In genomic region chr15:100879461-100880138, GRCh38 we compare ENCODE assay signal across 8 cellular contexts. TPM values are rescaled to one million over a fixed set of nuclear protein-coding genes. Genes with fewer than 3 reads are reported as not detected.
DNase-seq lines count a peak whose midpoint lies in the region; ATAC-seq and TF ChIP-seq lines count a peak whose summit lies in the region.

Gene ALDH1A3 (plus strand): TSS chr15:100879831. CDS start chr15:100879908, 77 bp downstream.

- H4K8ac ChIP-seq in H9 (replicated peaks; ENCODE audit: insufficient read length, low read depth, low read length): no peak within 1 kb of the TSS

- H2BK15ac ChIP-seq in H9 (ENCODE audit: low read depth, low read length): no peak within 1 kb of the TSS

- H2BK20ac ChIP-seq in H9 (ENCODE audit: low read depth, low read length, poor library complexity, severe bottlenecking): no peak within 1 kb of the TSS

- H4K20me1 ChIP-seq in H9 (ENCODE audit: control insufficient read depth, insufficient read depth, insufficient read length): no peaks in the 10 kb centered on the region

- in situ Hi-C loops in Caki2 (cut with HindIII; ENCODE audit: low pct_unique_long_range_greater_than_20kb, low sequenced_read_pairs): no loop called here

- H3K14ac ChIP-seq in H9 (ENCODE audit: insufficient read depth, low read length): 0 out of 2 replicates have a peak within 1 kb of the TSS, but pooled peaks have one; percentile 24

- no peak within 1 kb of the TSS for H2AFZ ChIP-seq in H9 (ENCODE audit: low read length)

- no peaks in the 10 kb centered on the region for H3K9me3 ChIP-seq in H9 (ENCODE audit: control insufficient read depth, low read depth, low read length)
- H3K9me3 ChIP-seq in neutrophil: no peaks in the 10 kb centered on the region

- H3K27me3 ChIP-seq in H9 (ENCODE audit: insufficient read depth, low read length) (peaks cover 26% of the 10 kb centered on the region), neutrophil (peaks cover 100% of the 10 kb centered on the region)

- H3K18ac ChIP-seq in H9 (ENCODE audit: insufficient read length, low read depth, low read length): no peak within 1 kb of the TSS

- no peak within 1 kb of the TSS for H3T11ph ChIP-seq in H9 (ENCODE audit: low read length)

- H4K5ac ChIP-seq in H9 (ENCODE audit: insufficient read length, low read depth, low read length): no peak within 1 kb of the TSS

- peak within 1 kb of the TSS; percentile 60 for H3K4me2 ChIP-seq in H9 (ENCODE audit: insufficient read depth, insufficient read length, low read length)

- peak within 1 kb of the TSS; percentile 48 for H3K4me3 ChIP-seq in fibroblast of mammary gland (ENCODE audit: control insufficient read depth, low read depth, low read length)
- H3K4me3 ChIP-seq in neutrophil (ENCODE audit: low read depth in 1 of 2, low read length in 1 of 2): peak within 1 kb of the TSS; percentile 31 to 35

- H3K27ac Mint-ChIP-seq in H9: no peak within 1 kb of the TSS; a peak in 3 of 7 replicates

- H3K4me1 Mint-ChIP-seq in H9: peaks cover 24 to 25% of the 10 kb centered on the region in 2 experiments

- no peak within 1 kb of the TSS for H2BK5ac ChIP-seq in H9 (ENCODE audit: insufficient read length, low read length)

- no peak for TF ChIP-seq CTCF in H9 (conservative IDR thresholded peaks at IDR 0.05)
- no peak for TF ChIP-seq CTCF in VCaP (conservative IDR thresholded peaks at IDR 0.05)
- no peak for TF ChIP-seq CTCF in fibroblast of mammary gland (conservative IDR thresholded peaks at IDR 0.05; ENCODE audit: control insufficient read depth, insufficient read depth, low read depth, low read length)
- TF ChIP-seq CTCF in neutrophil (IDR thresholded peaks at IDR 0.05): no peak

- peaks cover 0 to 2% of the 10 kb centered on the region in 2 experiments; a peak in 2 of 5 replicates for H3K9me3 Mint-ChIP-seq in H9

- H2BK12ac ChIP-seq in H9 (ENCODE audit: insufficient read length, low read depth, low read length): no peak within 1 kb of the TSS

- H3K56ac ChIP-seq in H9 (ENCODE audit: insufficient read length, low read depth, low read length): no peak within 1 kb of the TSS

- no peaks in the 10 kb centered on the region for H3K79me1 ChIP-seq in H9 (ENCODE audit: insufficient read depth, low read depth, low read length, poor library complexity, severe bottlenecking)

- DNase-seq in Caki2 (ENCODE audit: low read depth) (peak; percentile 72), H9 (peak; percentile 52), fibroblast of mammary gland (ENCODE audit: low read depth) (no peak), NCI-H1694 (lab: John Stamatoyannopoulos, UW) (no peak), NCI-H748 treated with DMSO at 0.1 percent for 48 hours (lab: John Stamatoyannopoulos, UW) (no peak)

- H3K23me2 ChIP-seq in H9 (ENCODE audit: insufficient read length, low read depth, low read length, poor library complexity, severe bottlenecking): peaks cover 7% of the 10 kb centered on the region

- no peaks in the 10 kb centered on the region for H3K4me1 ChIP-seq in H9 (ENCODE audit: insufficient read depth, low read length)
- H3K4me1 ChIP-seq in neutrophil (ENCODE audit: control insufficient read depth in 1 of 2, insufficient read depth in 1 of 2, low read depth in 1 of 2, low read length in 1 of 2): peaks cover 12 to 20% of the 10 kb centered on the region in 2 experiments

- no CpG with 5 or more reads among the region's 94 CpGs for WGBS in H9 (ENCODE audit: extremely low coverage, insufficient read length, low lambda C conversion rate)

- H2AK5ac ChIP-seq in H9 (ENCODE audit: insufficient read length, low read length): no peak within 1 kb of the TSS

- H3K36me3 ChIP-seq in neutrophil: no peaks in the 10 kb centered on the region

- peaks cover 76% of the 10 kb centered on the region for H3K27me3 Mint-ChIP-seq in H9 (ENCODE audit: low read depth)

- peak within 1 kb of the TSS; percentile 77 to 87 for H3K4me3 Mint-ChIP-seq in H9

- no peaks in the 10 kb centered on the region for H3K79me2 ChIP-seq in H9 (ENCODE audit: insufficient read depth, low read length)

- ATAC-seq in HG03439 (IDR thresholded peaks at IDR 0.05; ENCODE audit: unreplicated experiment): no peak

- H4K91ac ChIP-seq in H9 (ENCODE audit: insufficient read length, low read depth, low read length): no peak within 1 kb of the TSS

- H3K23ac ChIP-seq in H9 (ENCODE audit: insufficient read length, low read depth, low read length): no peak within 1 kb of the TSS

- no peak within 1 kb of the TSS for H3K4ac ChIP-seq in H9 (ENCODE audit: low read depth, low read length)

- H3K27ac ChIP-seq in H9 (ENCODE audit: insufficient read length, low read depth, low read length): no peak within 1 kb of the TSS
- H3K27ac ChIP-seq in VCaP: peak within 1 kb of the TSS; percentile 84
- H3K27ac ChIP-seq in neutrophil: no peak within 1 kb of the TSS

- H2BK120ac ChIP-seq in H9 (ENCODE audit: low read depth, low read length, poor library complexity, severe bottlenecking): no peak within 1 kb of the TSS

- no peak within 1 kb of the TSS for H3K9ac ChIP-seq in H9 (ENCODE audit: extremely low read depth, insufficient read length, low read length)

- H3K36me3 Mint-ChIP-seq in H9 (ENCODE audit: insufficient read depth in 1 of 3, low read depth in 3 of 3): no peaks in the 10 kb centered on the region; a peak in 2 of 7 replicates

RNA-seq across cellular contexts. Expression of gene ALDH1A3, which starts in this region (rescaled TPM):
- 130 and 141 TPM in 2 replicates for total RNA-seq in Caki2 (2014; rRNA removed; shearing (Covaris generic); ENCODE audit: low replicate concordance)
- total RNA-seq in H9 (2021): 9.2 and 10.0 TPM in 2 replicates

Comparison
In these comparisons a context has a peak if more than half of its experiments do, and no peak if none do; other contexts are left out.
1. RNA of gene ALDH1A3 (total RNA-seq): 130 to 141 TPM in Caki2; 9.2 to 10.0 TPM in H9; every median in the first group is over 10 times any median in the second.
2. DNase-seq: peak in Caki2 (single experiment) and H9 (single experiment); none in fibroblast of mammary gland (single experiment), NCI-H1694 (single experiment) and NCI-H748 treated with DMSO at 0.1 percent for 48 hours (single experiment).